ENCODE assay signal across 1 cellular context in the genomic region with DNA sequence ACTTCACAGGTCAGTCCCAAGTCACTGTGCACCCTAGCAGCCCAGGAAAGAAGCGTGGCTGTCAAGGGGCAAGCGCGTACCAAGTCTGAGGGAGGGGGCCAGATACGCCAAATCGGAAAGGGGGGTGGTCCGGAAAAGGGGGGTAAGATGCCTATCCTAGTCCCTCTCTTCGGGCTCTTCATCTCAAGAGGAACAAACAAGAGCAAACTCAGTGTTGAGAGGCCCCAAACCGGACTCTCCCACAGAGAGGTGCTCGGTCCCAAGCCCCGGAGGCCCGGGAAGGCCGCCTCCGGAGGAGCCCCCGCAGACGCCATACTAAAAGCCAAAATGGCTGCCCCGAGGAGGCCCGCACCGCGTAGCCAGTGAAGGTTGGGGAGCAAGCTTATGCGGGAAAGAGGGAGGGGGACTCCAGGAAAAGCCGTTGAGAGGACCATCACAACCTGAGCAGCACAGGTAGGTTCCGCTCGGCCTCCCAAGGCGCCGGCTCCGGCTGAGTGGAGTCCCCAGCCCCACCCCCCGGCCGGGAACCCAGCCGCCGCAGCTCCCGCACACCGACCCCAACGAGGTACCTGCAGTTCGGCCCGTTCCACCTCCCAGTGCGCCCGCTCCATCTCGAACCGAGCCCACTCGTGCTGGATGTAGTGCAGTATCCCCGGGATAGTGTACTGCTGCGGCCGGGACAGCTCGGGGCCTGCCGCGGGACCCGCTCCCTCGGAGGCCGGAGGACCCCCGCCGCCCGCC.
A peak's percentile ranks its signal among the peaks of the same experiment; 100 is the strongest.
TF ChIP-seq lines count a peak whose summit lies in the region.

A gene with protein sequence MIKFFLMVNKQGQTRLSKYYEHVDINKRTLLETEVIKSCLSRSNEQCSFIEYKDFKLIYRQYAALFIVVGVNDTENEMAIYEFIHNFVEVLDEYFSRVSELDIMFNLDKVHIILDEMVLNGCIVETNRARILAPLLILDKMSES (plus strand): TSS at position 315 of the 741 bp plus-strand sequence. CDS start 40,548 bp downstream, outside the sequence.

TF ChIP-seq in IMR-90, 13 proteins besides CTCF, POLR2A, EP300 and RAD21 (continued from another document):
- TF ChIP-seq ELK1 (IDR thresholded peaks at IDR 0.05; ENCODE audit: borderline replicate concordance, low read depth, low read length), result no peak
- TF ChIP-seq MXI1 (IDR thresholded peaks at IDR 0.05; ENCODE audit: borderline replicate concordance, low read depth, low read length), result peak; percentile 44; the same call in 1 of the 2 replicates
- TF ChIP-seq, protein P1, sequence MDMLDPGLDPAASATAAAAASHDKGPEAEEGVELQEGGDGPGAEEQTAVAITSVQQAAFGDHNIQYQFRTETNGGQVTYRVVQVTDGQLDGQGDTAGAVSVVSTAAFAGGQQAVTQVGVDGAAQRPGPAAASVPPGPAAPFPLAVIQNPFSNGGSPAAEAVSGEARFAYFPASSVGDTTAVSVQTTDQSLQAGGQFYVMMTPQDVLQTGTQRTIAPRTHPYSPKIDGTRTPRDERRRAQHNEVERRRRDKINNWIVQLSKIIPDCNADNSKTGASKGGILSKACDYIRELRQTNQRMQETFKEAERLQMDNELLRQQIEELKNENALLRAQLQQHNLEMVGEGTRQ (IDR thresholded peaks at IDR 0.05; ENCODE audit: low read depth, low read length), result no peak
- no peak for TF ChIP-seq SMC3 (IDR thresholded peaks at IDR 0.05; ENCODE audit: low read depth, low read length)
